In genomic region chr9:77649109-77649812, GRCh38 we compare ENCODE assay signal across 8 cellular contexts. TPM values are rescaled to one million over a fixed set of nuclear protein-coding genes. Genes with fewer than 3 reads are reported as not detected.
DNase-seq lines count a peak whose midpoint lies in the region; ATAC-seq and TF ChIP-seq lines count a peak whose summit lies in the region.

No MANE protein-coding gene starts in this region.

- H3K4me1 ChIP-seq in SK-N-SH (ENCODE audit: control insufficient read depth in 1 of 2, insufficient read depth in 2 of 2, low read depth in 1 of 2, low read length in 1 of 2): no peaks in the 10 kb centered on the region; a peak in 1 of 4 replicates
- H3K4me1 ChIP-seq in heart right ventricle: peaks cover 0 to 34% (median 11%) of the 10 kb centered on the region in 9 donors
- peaks cover 17% of the 10 kb centered on the region for H3K4me1 ChIP-seq in skeletal muscle satellite cell (ENCODE audit: control insufficient read depth, insufficient read depth, low read length)
- H3K4me1 ChIP-seq in CD8-positive, alpha-beta memory T cell (ENCODE audit: insufficient read depth, low read length): no peaks in the 10 kb centered on the region

- TF ChIP-seq CTCF in SK-N-SH (IDR thresholded peaks at IDR 0.05) (peak; percentile 53), heart right ventricle (IDR thresholded peaks at IDR 0.05) (peak in 7 of 9 donors; percentile 29 to 60 (median 46))

- CTCF ChIA-PET in SK-N-SH (lab: Yijun Ruan, JAX): interaction anchor here (0.8 to 1.6 kb wide), 4 partner anchors 13 to 192 kb away, joined by 3 read pairs; no protein-coding TSS in a partner anchor
- CTCF ChIA-PET in CD8-positive, alpha-beta memory T cell (lab: Charles Lee): no interaction called here

- peaks cover 0 to 2% (median 0%) of the 10 kb centered on the region in 5 donors for H3K9me3 Mint-ChIP-seq in CD8-positive, alpha-beta memory T cell

- no peaks in the 10 kb centered on the region for H3K27me3 ChIP-seq in SK-N-SH (ENCODE audit: insufficient read depth)
- peaks cover 0 to 39% (median 15%) of the 10 kb centered on the region in 7 donors for H3K27me3 ChIP-seq in heart right ventricle
- peaks cover 39% of the 10 kb centered on the region for H3K27me3 ChIP-seq in skeletal muscle satellite cell (ENCODE audit: control insufficient read depth, insufficient read depth, low read length)
- no peaks in the 10 kb centered on the region for H3K27me3 ChIP-seq in CD8-positive, alpha-beta memory T cell (ENCODE audit: insufficient read depth, low read length, poor library complexity, severe bottlenecking)

- no peaks in the 10 kb centered on the region for H3K36me3 Mint-ChIP-seq in CD8-positive, alpha-beta memory T cell

- H3K36me3 ChIP-seq in SK-N-SH (replicated peaks in 1 of 2; ENCODE audit: control insufficient read depth in 1 of 2, insufficient read depth in 2 of 2, low read length in 1 of 2) (no peaks in the 10 kb centered on the region), heart right ventricle (no peaks in the 10 kb centered on the region), skeletal muscle satellite cell (ENCODE audit: insufficient read depth, low read length) (no peaks in the 10 kb centered on the region)
- H3K36me3 ChIP-seq in CD8-positive, alpha-beta memory T cell (ENCODE audit: insufficient read depth, low read length): no peaks in the 10 kb centered on the region

- in situ Hi-C loops in SK-MEL-5 (cut with HindIII; ENCODE audit: low pct_unique_long_range_greater_than_20kb, low sequenced_read_pairs): no loop called here

- peak; percentile 35 for DNase-seq in SK-N-SH
- peak; percentile 50 for DNase-seq in SK-MEL-5 (ENCODE audit: low read depth, low spot score)
- no peak for DNase-seq in heart right ventricle
- no peak for DNase-seq in CD8-positive, alpha-beta memory T cell

- H3K9ac ChIP-seq in SK-N-SH (no peak overlapping the region), skeletal muscle satellite cell (ENCODE audit: low read depth, low read length) (no peak overlapping the region)

- POLR2A ChIA-PET in SK-N-SH (lab: Yijun Ruan, JAX): no interaction called here
- POLR2A ChIA-PET in CD8-positive, alpha-beta memory T cell (lab: Charles Lee): no interaction called here

- intact Hi-C loops in heart right ventricle (cut with DNase I): loop anchor here in 9 of 10 donors (5.0 to 10.0 kb wide), 7 partner anchors 42 to 194 kb away; no protein-coding TSS in a partner anchor

- peak; percentile 37; the same call in 1 of the 2 replicates for TF ChIP-seq RAD21 in SK-N-SH (IDR thresholded peaks at IDR 0.05; ENCODE audit: low read length)

- 94% methylated on average over 10 of the region's 10 CpGs for WGBS in SK-N-SH (ENCODE audit: low lambda C conversion rate)
- WGBS in heart right ventricle, 2 donors: 48 to 57% methylated on average over 10 of the region's 10 CpGs

- no peaks in the 10 kb centered on the region for H3K79me2 ChIP-seq in SK-N-SH (ENCODE audit: insufficient read depth)

- ATAC-seq in SK-N-SH treated with all-trans-retinoic acid at 6 μM for 48 hours: no peak
- peak in 1 of 8 donors; percentile 5 for ATAC-seq in heart right ventricle
- no peak for ATAC-seq in HG03342 (IDR thresholded peaks at IDR 0.05; ENCODE audit: unreplicated experiment)
- no peak for ATAC-seq in HG02973 (IDR thresholded peaks at IDR 0.05; ENCODE audit: unreplicated experiment)

- TF ChIP-seq EP300 in SK-N-SH (IDR thresholded peaks at IDR 0.05; ENCODE audit: borderline replicate concordance in 1 of 2, low read depth in 1 of 2, low read length in 1 of 2): no peak

- no peaks in the 10 kb centered on the region for H3F3A ChIP-seq in SK-N-SH (replicated peaks; ENCODE audit: insufficient read depth)

- H3K9me3 ChIP-seq in SK-N-SH: no peaks in the 10 kb centered on the region
- no peaks in the 10 kb centered on the region for H3K9me3 ChIP-seq in heart right ventricle
- no peaks in the 10 kb centered on the region for H3K9me3 ChIP-seq in skeletal muscle satellite cell (replicated peaks; ENCODE audit: low read length)
- no peaks in the 10 kb centered on the region for H3K9me3 ChIP-seq in CD8-positive, alpha-beta memory T cell (ENCODE audit: low read length)

- H3K4me3 ChIP-seq in SK-N-SH (ENCODE audit: low read depth in 2 of 2, low read length in 1 of 2) (no peak overlapping the region), heart right ventricle (peak overlapping the region in 9 of 10 donors; percentile 47 to 74 (median 63)), skeletal muscle satellite cell (ENCODE audit: low read length) (peak overlapping the region; percentile 71)
- H3K4me3 ChIP-seq in CD8-positive, alpha-beta memory T cell (ENCODE audit: low read length): no peak overlapping the region

- H3K27ac ChIP-seq in SK-N-SH (ENCODE audit: low read depth in 2 of 2, low read length in 1 of 2) (no peak overlapping the region), heart right ventricle (peak overlapping the region in 8 of 10 donors; percentile 54 to 84 (median 68))
- H3K27ac ChIP-seq in CD8-positive, alpha-beta memory T cell (ENCODE audit: low read depth, low read length): no peak overlapping the region

- H3K27me3 Mint-ChIP-seq in CD8-positive, alpha-beta memory T cell: peaks cover 23 to 44% of the 10 kb centered on the region in 2 donors

- no peak overlapping the region for H2AFZ ChIP-seq in SK-N-SH (ENCODE audit: low read depth)

- H3K4me2 ChIP-seq in SK-N-SH (no peak overlapping the region), skeletal muscle satellite cell (ENCODE audit: low read length) (peak overlapping the region; percentile 89)

- H3K4me3 Mint-ChIP-seq in CD8-positive, alpha-beta memory T cell: peak overlapping the region in 2 of 7 donors; percentile 17 to 61

- no peaks in the 10 kb centered on the region for H3K9me2 ChIP-seq in SK-N-SH

- no peak overlapping the region for H3K27ac Mint-ChIP-seq in CD8-positive, alpha-beta memory T cell

- peaks cover 5 to 17% (median 8%) of the 10 kb centered on the region in 3 donors for H3K4me1 Mint-ChIP-seq in CD8-positive, alpha-beta memory T cell

- no peaks in the 10 kb centered on the region for H4K20me1 ChIP-seq in SK-N-SH (ENCODE audit: insufficient read depth)

TF ChIP-seq in SK-N-SH, 30 proteins besides CTCF, POLR2A, EP300 and RAD21:
- TF ChIP-seq SMC3 (IDR thresholded peaks at IDR 0.05; ENCODE audit: low read depth, low read length) (no peak), RXRA (IDR thresholded peaks at IDR 0.05; ENCODE audit: borderline replicate concordance, low read depth) (no peak), GATA2 (CRISPR knock-in tag; IDR thresholded peaks at IDR 0.05) (no peak), TCF12 (IDR thresholded peaks at IDR 0.05) (no peak), NFIC (IDR thresholded peaks at IDR 0.05; ENCODE audit: borderline replicate concordance) (no peak), POLR2AphosphoS5 (IDR thresholded peaks at IDR 0.05; ENCODE audit: low read depth, low read length) (no peak), RCOR1 (IDR thresholded peaks at IDR 0.05; ENCODE audit: low read length) (no peak), GABPA (IDR thresholded peaks at IDR 0.05; ENCODE audit: low read depth) (no peak)
- TF ChIP-seq, protein P1, sequence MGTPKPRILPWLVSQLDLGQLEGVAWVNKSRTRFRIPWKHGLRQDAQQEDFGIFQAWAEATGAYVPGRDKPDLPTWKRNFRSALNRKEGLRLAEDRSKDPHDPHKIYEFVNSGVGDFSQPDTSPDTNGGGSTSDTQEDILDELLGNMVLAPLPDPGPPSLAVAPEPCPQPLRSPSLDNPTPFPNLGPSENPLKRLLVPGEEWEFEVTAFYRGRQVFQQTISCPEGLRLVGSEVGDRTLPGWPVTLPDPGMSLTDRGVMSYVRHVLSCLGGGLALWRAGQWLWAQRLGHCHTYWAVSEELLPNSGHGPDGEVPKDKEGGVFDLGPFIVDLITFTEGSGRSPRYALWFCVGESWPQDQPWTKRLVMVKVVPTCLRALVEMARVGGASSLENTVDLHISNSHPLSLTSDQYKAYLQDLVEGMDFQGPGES (IDR thresholded peaks at IDR 0.05; ENCODE audit: low read depth, low read length): no peak

TF ChIP-seq in SK-N-SH treated with all-trans-retinoic acid at 6 μM for 48 hours, 23 proteins besides CTCF, POLR2A, EP300 and RAD21:
- TF ChIP-seq ZFP3 (CRISPR knock-in tag; IDR thresholded peaks at IDR 0.05) (no peak), GLIS3 (CRISPR knock-in tag; IDR thresholded peaks at IDR 0.05) (no peak), SNAI2 (CRISPR knock-in tag; IDR thresholded peaks at IDR 0.05) (no peak), PPARA (CRISPR knock-in tag; IDR thresholded peaks at IDR 0.05; ENCODE audit: borderline replicate concordance) (no peak)
- TF ChIP-seq, protein P2, sequence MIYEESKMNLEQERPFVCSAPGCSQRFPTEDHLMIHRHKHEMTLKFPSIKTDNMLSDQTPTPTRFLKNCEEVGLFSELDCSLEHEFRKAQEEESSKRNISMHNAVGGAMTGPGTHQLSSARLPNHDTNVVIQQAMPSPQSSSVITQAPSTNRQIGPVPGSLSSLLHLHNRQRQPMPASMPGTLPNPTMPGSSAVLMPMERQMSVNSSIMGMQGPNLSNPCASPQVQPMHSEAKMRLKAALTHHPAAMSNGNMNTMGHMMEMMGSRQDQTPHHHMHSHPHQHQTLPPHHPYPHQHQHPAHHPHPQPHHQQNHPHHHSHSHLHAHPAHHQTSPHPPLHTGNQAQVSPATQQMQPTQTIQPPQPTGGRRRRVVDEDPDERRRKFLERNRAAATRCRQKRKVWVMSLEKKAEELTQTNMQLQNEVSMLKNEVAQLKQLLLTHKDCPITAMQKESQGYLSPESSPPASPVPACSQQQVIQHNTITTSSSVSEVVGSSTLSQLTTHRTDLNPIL (CRISPR knock-in tag; IDR thresholded peaks at IDR 0.05; ENCODE audit: low read depth): no peak

RNA-seq across cellular contexts. Expression of gene GNA14, which starts 1.1 kb away (rescaled TPM):
- polyA plus RNA-seq in SK-N-SH (2012; rRNA removed): 0.15 and 0.26 TPM in 2 replicates
- polyA plus RNA-seq in SK-N-SH (2012; cell fraction: cytosol; rRNA removed): 0.23 and 0.26 TPM in 2 replicates
- polyA plus RNA-seq in SK-N-SH (2012; cell fraction: nucleus; rRNA removed): 0.33 and 0.52 TPM in 2 replicates
- 0.05 and 0.13 TPM in 2 replicates for total RNA-seq in SK-MEL-5 (2014; rRNA removed; shearing (Covaris generic))
- polyA plus RNA-seq in SK-MEL-5 (2015; cell fraction: cytosol; rRNA removed): 0.15 TPM in 1 of 2 replicates, not detected in the other
- polyA plus RNA-seq in SK-MEL-5 (2015; cell fraction: nucleus; rRNA removed): 0.11 TPM in 1 of 2 replicates, not detected in the other
- total RNA-seq in heart right ventricle: 1 to 10 TPM in 9 of 10 donors, under 1 TPM in 1; 0.93 to 4.8 (median 1.8) TPM
- polyA plus RNA-seq in heart right ventricle: 1 to 10 TPM in 1 of 2 donors, under 1 TPM in 1; 0.75 to 1.6 TPM
- under 0.01 TPM in 1 of 2 replicates, not detected in the other for total RNA-seq in skeletal muscle satellite cell (2012; rRNA removed)
- total RNA-seq in CD8-positive, alpha-beta memory T cell: not detected
- not detected for polyA plus RNA-seq in CD8-positive, alpha-beta memory T cell

Comparison
In these comparisons a context has a peak if more than half of its experiments do, and no peak if none do; other contexts are left out.
1. DNase-seq: peak in SK-N-SH (single experiment) and SK-MEL-5 (single experiment); none in heart right ventricle (0 of 2) and CD8-positive, alpha-beta memory T cell (0 of 5).
2. H3K27ac ChIP-seq: peak in heart right ventricle (8 of 10); none in SK-N-SH (0 of 2) and CD8-positive, alpha-beta memory T cell (single experiment).
3. H3K4me3 ChIP-seq: peak in heart right ventricle (9 of 10) and skeletal muscle satellite cell (single experiment); none in SK-N-SH (0 of 2) and CD8-positive, alpha-beta memory T cell (single experiment).